16 cellular contexts compared by ENCODE assay signal in the genomic region with DNA sequence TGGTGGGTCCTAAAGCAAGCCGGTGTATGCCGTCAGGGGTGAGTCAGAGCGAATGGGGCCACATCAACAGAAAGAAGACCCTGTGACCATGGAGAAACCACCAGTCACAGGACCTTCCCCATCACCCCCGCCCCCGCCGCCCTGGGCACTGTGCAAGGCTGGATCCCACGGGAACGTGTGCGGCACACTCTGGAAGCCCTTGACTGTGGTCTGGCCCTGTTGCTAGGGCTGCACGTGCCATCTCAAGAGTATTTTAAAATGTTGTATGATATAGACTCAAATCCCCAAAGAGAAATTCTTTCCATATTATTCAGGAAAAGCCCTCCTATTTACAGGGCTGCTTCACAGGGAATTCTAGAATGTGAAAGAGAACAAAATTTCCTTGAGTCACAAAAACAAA.
"Had no signal": no experiment of that assay in that cellular context is flagged by ENCODE, and none has a peak within 500 bp of the region (broad histone marks: within the 10 kb centered on the region; RNA-seq: fewer than 3 reads in every experiment).

No MANE protein-coding gene starts in this region.

- ATAC-seq: activated CD8-positive, alpha-beta T cell treated with anti-CD3 and anti-CD28 coated beads for 36 hours; esophagus mucosa; mucosa of descending colon; natural killer cell; sciatic nerve had no signal

- H3K4me3 Mint-ChIP-seq: activated CD8-positive, alpha-beta T cell treated with anti-CD3 and anti-CD28 coated beads for 36 hours; activated naive CD4-positive, alpha-beta T cell treated with anti-CD3 and anti-CD28 coated beads, Interleukin-2, amount 10 ng/mL, durations not matched to agents 7 days and 5 days; endodermal cell; natural killer cell; stimulated activated naive CD8-positive, alpha-beta T cell treated with anti-CD3 and anti-CD28 coated beads, Interleukin-15, Interleukin-2, amounts not matched to agents 100 ng/mL and 50 ng/mL, for 24 hours had no signal

- H3K4me1 Mint-ChIP-seq: endodermal cell had no signal

- H3K4me3 ChIP-seq: mucosa of descending colon, thoracic aorta had no signal

- H3K27ac ChIP-seq: brain microvascular endothelial cell had no signal

- DNase-seq: activated CD8-positive, alpha-beta memory T cell treated with anti-CD3 and anti-CD28 coated beads, Interleukin-2, amount 50 U/mL, for 4 hours; activated CD8-positive, alpha-beta T cell treated with anti-CD3 and anti-CD28 coated beads for 36 hours; activated naive CD4-positive, alpha-beta T cell treated with anti-CD3 and anti-CD28 coated beads, Interleukin-2, amount 10 ng/mL, durations not matched to agents 7 days and 5 days; brain microvascular endothelial cell; endodermal cell; foreskin fibroblast; head of caudate nucleus; mucosa of descending colon; natural killer cell; stimulated activated CD4-positive, alpha-beta T cell treated with anti-CD3 and anti-CD28 coated beads, Interleukin-12 subunit alpha, Interleukin-12 subunit beta, amount 100 ng/mL, for 4 hours; stimulated activated CD4-positive, alpha-beta T cell treated with anti-CD3 and anti-CD28 coated beads, Interleukin-2, amount 100 ng/mL, for 48 hours; T1000 had no signal

- H3K27ac Mint-ChIP-seq: activated CD8-positive, alpha-beta T cell treated with anti-CD3 and anti-CD28 coated beads for 36 hours; activated naive CD4-positive, alpha-beta T cell treated with anti-CD3 and anti-CD28 coated beads, Interleukin-2, amount 10 ng/mL, durations not matched to agents 7 days and 5 days; endodermal cell; natural killer cell; stimulated activated naive CD8-positive, alpha-beta T cell treated with anti-CD3 and anti-CD28 coated beads, Interleukin-15, Interleukin-2, amounts not matched to agents 100 ng/mL and 50 ng/mL, for 24 hours had no signal

- H3K27me3 Mint-ChIP-seq: activated CD8-positive, alpha-beta T cell treated with anti-CD3 and anti-CD28 coated beads for 36 hours; activated naive CD4-positive, alpha-beta T cell treated with anti-CD3 and anti-CD28 coated beads, Interleukin-2, amount 10 ng/mL, durations not matched to agents 7 days and 5 days; stimulated activated naive CD8-positive, alpha-beta T cell treated with anti-CD3 and anti-CD28 coated beads, Interleukin-15, Interleukin-2, amounts not matched to agents 100 ng/mL and 50 ng/mL, for 24 hours had no signal

- H3K36me3 ChIP-seq: brain microvascular endothelial cell, thoracic aorta had no signal

- H3K9me3 Mint-ChIP-seq: activated naive CD4-positive, alpha-beta T cell treated with anti-CD3 and anti-CD28 coated beads, Interleukin-2, amount 10 ng/mL, durations not matched to agents 7 days and 5 days; endodermal cell; natural killer cell had no signal

- H3K36me3 Mint-ChIP-seq: natural killer cell had no signal

- H3K9me3 ChIP-seq: mucosa of descending colon, thoracic aorta had no signal
